ENCODE assay signal across 12 cellular contexts in genomic region chr6:146545608-146546007, GRCh38. TPM values are rescaled to one million over a fixed set of nuclear protein-coding genes. Genes with fewer than 3 reads are reported as not detected.
DNase-seq lines count a peak whose midpoint lies in the region; ATAC-seq and TF ChIP-seq lines count a peak whose summit lies in the region.
"Had no signal": no experiment of that assay in that cellular context is flagged by ENCODE, and none has a peak within 500 bp of the region (broad histone marks: within the 10 kb centered on the region; RNA-seq: fewer than 3 reads in every experiment).

No MANE protein-coding gene starts in this region.

- TF ChIP-seq CTCF in Panc1 (IDR thresholded peaks at IDR 0.05) = no peak

- H3K79me1 ChIP-seq in trophoblast cell (ENCODE audit: low read length) = peaks cover 16% of the 10 kb centered on the region
- H3K79me1 ChIP-seq in neuronal stem cell (ENCODE audit: low read depth, low read length) = no peaks in the 10 kb centered on the region

- H2BK120ac ChIP-seq in trophoblast cell (ENCODE audit: insufficient read depth, low read length, poor library complexity) (no peak overlapping the region), neuronal stem cell (ENCODE audit: low read depth, low read length) (no peak overlapping the region)

- H4K91ac ChIP-seq in trophoblast cell (ENCODE audit: low read depth, low read length) = no peak overlapping the region
- H4K91ac ChIP-seq in neuronal stem cell (ENCODE audit: low read depth, low read length, poor library complexity) = no peak overlapping the region

- H3K79me2 ChIP-seq in trophoblast cell (ENCODE audit: control insufficient read depth, insufficient read depth, low read length, poor library complexity) = peaks cover 16% of the 10 kb centered on the region

- intact Hi-C loops in Panc1 (cut with micrococcal nuclease; ENCODE audit: unreplicated experiment) = no loop called here

- H3K4ac ChIP-seq in trophoblast cell (ENCODE audit: low read depth, low read length) = no peak overlapping the region
- no peak overlapping the region for H3K4ac ChIP-seq in neuronal stem cell (ENCODE audit: low read length)

- peak overlapping the region; percentile 73 for H3K4me2 ChIP-seq in trophoblast cell (ENCODE audit: low read length)
- no peak overlapping the region for H3K4me2 ChIP-seq in neuronal stem cell (ENCODE audit: insufficient read depth, low read length, poor library complexity, severe bottlenecking)

- no peak overlapping the region for H4K12ac ChIP-seq in trophoblast cell (ENCODE audit: low read depth, low read length)

- H2BK15ac ChIP-seq in neuronal stem cell (ENCODE audit: low read length) = no peak overlapping the region

- H3K27ac ChIP-seq in Panc1 (ENCODE audit: low read length) (peak overlapping the region; percentile 92), trophoblast cell (ENCODE audit: low read depth, low read length) (peak overlapping the region; percentile 31), neuronal stem cell (replicated peaks; ENCODE audit: low read length) (no peak overlapping the region)

- no peak overlapping the region for H2BK5ac ChIP-seq in trophoblast cell (ENCODE audit: low read depth, low read length, poor library complexity)
- no peak overlapping the region for H2BK5ac ChIP-seq in neuronal stem cell (ENCODE audit: low read length)

- H3K14ac ChIP-seq in trophoblast cell (ENCODE audit: low read length) (no peak overlapping the region), neuronal stem cell (ENCODE audit: low read length) (no peak overlapping the region)

- H3K18ac ChIP-seq in trophoblast cell (ENCODE audit: low read length) (no peak overlapping the region), neuronal stem cell (ENCODE audit: low read length) (no peak overlapping the region)

- H3K9me3 ChIP-seq in Panc1 (ENCODE audit: control insufficient read depth, insufficient read depth, low read depth, low read length) (no peaks in the 10 kb centered on the region), trophoblast cell (ENCODE audit: insufficient read depth, low read depth, low read length) (no peaks in the 10 kb centered on the region), neuronal stem cell (replicated peaks in 1 of 2; ENCODE audit: control insufficient read depth in 2 of 2, insufficient read depth in 1 of 2, low read depth in 1 of 2, low read length in 2 of 2) (no peaks in the 10 kb centered on the region)

- H3K36me3 ChIP-seq in Panc1 (ENCODE audit: control insufficient read depth, insufficient read depth, low read length) (peaks cover 4% of the 10 kb centered on the region), trophoblast cell (ENCODE audit: control insufficient read depth in 1 of 2, insufficient read depth in 2 of 2, low read length in 2 of 2) (peaks cover 4 to 7% of the 10 kb centered on the region in 2 experiments), neuronal stem cell (replicated peaks in 1 of 2; ENCODE audit: control insufficient read depth in 2 of 2, insufficient read depth in 2 of 2, low read length in 2 of 2) (no peaks in the 10 kb centered on the region)

- H2AFZ ChIP-seq in trophoblast cell (ENCODE audit: insufficient read depth, low read length, poor library complexity) = no peak overlapping the region
- no peak overlapping the region for H2AFZ ChIP-seq in neuronal stem cell (ENCODE audit: low read length)

- POLR2A ChIA-PET in Panc1 (lab: Charles Lee) = interaction anchor here (0.7 to 0.8 kb wide), 2 partner anchors 26 to 203 kb away, joined by 3 to 4 read pairs; no protein-coding TSS in a partner anchor

- no TSS peak for BruUV-seq in Panc1 (replicated peaks; lab: Mats Ljungman, UMichigan)

- in situ Hi-C loops in Panc1 (cut with HindIII; ENCODE audit: low pct_unique_long_range_greater_than_20kb, low sequenced_read_pairs) = no loop called here

- H3K4me3 ChIP-seq in Panc1 (ENCODE audit: low read depth in 2 of 2, low read length in 2 of 2) (peak overlapping the region; percentile 89 to 95), trophoblast cell (ENCODE audit: low read depth, low read length) (no peak overlapping the region), neuronal stem cell (ENCODE audit: low read length in 2 of 2) (no peak overlapping the region)

- H3K9ac ChIP-seq in trophoblast cell (ENCODE audit: low read length) = no peak overlapping the region
- H3K9ac ChIP-seq in neuronal stem cell (ENCODE audit: low read depth, low read length, poor library complexity) = no peak overlapping the region

- no peak overlapping the region for H4K8ac ChIP-seq in trophoblast cell (ENCODE audit: low read depth, low read length)
- no peak overlapping the region for H4K8ac ChIP-seq in neuronal stem cell (ENCODE audit: low read depth, low read length)

- H2BK12ac ChIP-seq in trophoblast cell (ENCODE audit: low read length) (no peak overlapping the region), neuronal stem cell (ENCODE audit: low read length) (no peak overlapping the region)

- no peaks in the 10 kb centered on the region for H3K27me3 ChIP-seq in Panc1 (ENCODE audit: control insufficient read depth, insufficient read depth, low read length)
- H3K27me3 ChIP-seq in trophoblast cell (ENCODE audit: insufficient read depth, low read length) = no peaks in the 10 kb centered on the region
- no peaks in the 10 kb centered on the region for H3K27me3 ChIP-seq in neuronal stem cell (ENCODE audit: control insufficient read depth in 3 of 3, insufficient read depth in 3 of 3, low read depth in 1 of 3, low read length in 3 of 3)

- ATAC-seq in Panc1 (no peak), GM21360 (IDR thresholded peaks at IDR 0.05; ENCODE audit: unreplicated experiment) (no peak), HG03378 (IDR thresholded peaks at IDR 0.05; ENCODE audit: unreplicated experiment) (no peak)
- ATAC-seq: T-helper 17 cell had no signal

- H3K4me1 ChIP-seq in Panc1 (ENCODE audit: control insufficient read depth, insufficient read depth, low read length) (peaks cover 14% of the 10 kb centered on the region), trophoblast cell (ENCODE audit: control insufficient read depth in 1 of 2, insufficient read depth in 2 of 2, low read length in 2 of 2) (peaks cover 0 to 6% of the 10 kb centered on the region in 2 experiments), neuronal stem cell (ENCODE audit: control insufficient read depth in 2 of 2, insufficient read depth in 1 of 2, low read depth in 1 of 2, low read length in 2 of 2) (peaks cover 0 to 5% of the 10 kb centered on the region in 2 donors)

- WGBS in trophoblast cell (ENCODE audit: extremely low coverage, insufficient coverage, insufficient read length) = no CpG with 5 or more reads among the region's 5 CpGs
- WGBS in neuronal stem cell (ENCODE audit: extremely low coverage in 2 of 2, insufficient read length in 2 of 2, insufficient replicate concordance in 1 of 2), 2 donors = no CpG with 5 or more reads among the region's 5 CpGs

- H3K23ac ChIP-seq in trophoblast cell (ENCODE audit: low read length) = no peak overlapping the region
- no peak overlapping the region for H3K23ac ChIP-seq in neuronal stem cell (ENCODE audit: low read depth, low read length, poor library complexity)

- CTCF ChIA-PET in Panc1 (lab: Charles Lee) = no interaction called here

- H2AK5ac ChIP-seq in trophoblast cell (ENCODE audit: low read length) (no peak overlapping the region), neuronal stem cell (ENCODE audit: low read depth, low read length) (no peak overlapping the region)

- peak; percentile 7 for DNase-seq in COLO829 (ENCODE audit: low spot score)
- DNase-seq in Panc1 (ENCODE audit: low read depth, low spot score) = no peak
- DNase-seq in fibroblast of gingiva (ENCODE audit: low read depth) = peak; percentile 65
- DNase-seq in trophoblast cell = peak; percentile 10 to 58
- DNase-seq in neuronal stem cell (ENCODE audit: low spot score) = no peak
- DNase-seq in COLO668 (lab: John Stamatoyannopoulos, UW; ENCODE audit: unreplicated experiment) = no peak
- DNase-seq: activated naive CD4-positive, alpha-beta T cell; NCI-H1092 treated with DMSO at 0.1 percent for 48 hours; T-helper 17 cell had no signal

RNA-seq across cellular contexts. Expression of gene RAB32, which starts 2.0 kb away (rescaled TPM):
- total RNA-seq in Panc1 (2021; ENCODE audit: unreplicated experiment) = 61.5 TPM
- polyA plus RNA-seq in Panc1 (2012; ENCODE audit: insufficient read length) = 54.7 TPM
- polyA plus RNA-seq in trophoblast cell (2013) = 83.1 and 86.5 TPM in 2 replicates
- 9.1 TPM for polyA plus RNA-seq in neuronal stem cell (2013, experiment 1 of 2)
- 9.6 TPM for polyA plus RNA-seq in neuronal stem cell (2013, experiment 2 of 2)

RNA-seq across cellular contexts. Expression of gene ADGB, which starts 53.2 kb away (rescaled TPM):
- not detected for total RNA-seq in Panc1 (2021; ENCODE audit: unreplicated experiment)
- not detected for polyA plus RNA-seq in Panc1 (2012; ENCODE audit: insufficient read length)
- 0.10 and 0.12 TPM in 2 replicates for polyA plus RNA-seq in trophoblast cell (2013)
- 0.01 TPM for polyA plus RNA-seq in neuronal stem cell (2013, experiment 1 of 2)
- polyA plus RNA-seq in neuronal stem cell (2013, experiment 2 of 2) = 0.04 TPM
- total RNA-seq: H1, T-helper 17 cell had no signal
- polyA plus RNA-seq: H1 had no signal

Comparison
In these comparisons a context has a peak if more than half of its experiments do, and no peak if none do; other contexts are left out.
1. DNase-seq: peak in COLO829 (single experiment), fibroblast of gingiva (single experiment) and trophoblast cell (2 of 2); none in Panc1 (single experiment), neuronal stem cell (single experiment) and COLO668 (single experiment).
2. H3K4me3 ChIP-seq: peak in Panc1 (2 of 2); none in trophoblast cell (single experiment) and neuronal stem cell (0 of 2).